Comparison of ENCODE assay signal across 34 cellular contexts in genomic region chr14:50156111-50156510, GRCh38. TPM values are rescaled to one million over a fixed set of nuclear protein-coding genes. Genes with fewer than 3 reads are reported as not detected.
"Had no signal": no experiment of that assay in that cellular context is flagged by ENCODE, and none has a peak within 500 bp of the region (broad histone marks: within the 10 kb centered on the region; RNA-seq: fewer than 3 reads in every experiment).

No MANE protein-coding gene starts in this region.

- H3K27me3 Mint-ChIP-seq: activated CD4-positive, alpha-beta memory T cell treated with anti-CD3 and anti-CD28 coated beads, Interleukin-2, amount 10 ng/mL, durations not matched to agents 7 days and 5 days; activated CD8-positive, alpha-beta memory T cell treated with anti-CD3 and anti-CD28 coated beads, Interleukin-2, amount 10 ng/mL, durations not matched to agents 7 days and 5 days; activated naive CD4-positive, alpha-beta T cell treated with anti-CD3 and anti-CD28 coated beads, Interleukin-2, amount 50 U/mL, for 24 hours; activated naive CD8-positive, alpha-beta T cell treated with anti-CD3 and anti-CD28 coated beads, Interleukin-2, amount 10 ng/mL, durations not matched to agents 7 days and 5 days had no signal

- H3K4me1 ChIP-seq: ascending aorta, Peyer's patch had no signal

- H3K27me3 ChIP-seq: ascending aorta, cardiac muscle cell, Peyer's patch had no signal

- FAIRE-seq: K562 had no signal

- H3K27ac Mint-ChIP-seq: activated CD4-positive, alpha-beta memory T cell treated with anti-CD3 and anti-CD28 coated beads, Interleukin-2, amount 10 ng/mL, durations not matched to agents 7 days and 5 days; activated CD8-positive, alpha-beta memory T cell treated with anti-CD3 and anti-CD28 coated beads, Interleukin-2, amount 10 ng/mL, durations not matched to agents 7 days and 5 days; activated naive CD4-positive, alpha-beta T cell treated with anti-CD3 and anti-CD28 coated beads, Interleukin-2, amount 50 U/mL, for 24 hours; activated naive CD8-positive, alpha-beta T cell treated with anti-CD3 and anti-CD28 coated beads, Interleukin-2, amount 10 ng/mL, durations not matched to agents 7 days and 5 days; activated T-helper 2 cell treated with anti-CD3 and anti-CD28 coated beads, Interferon-gamma antibody, Interleukin-2, Interleukin-4, amounts not matched to agents 10 μg/mL and 5 μg/mL and 100 μg/mL, durations not matched to agents 14 hours and 24 hours and 36 hours had no signal

- H3K27ac ChIP-seq: ascending aorta, cardiac muscle cell, Peyer's patch, WERI-Rb-1 had no signal

- H3K9me3 Mint-ChIP-seq: activated CD4-positive, alpha-beta memory T cell treated with anti-CD3 and anti-CD28 coated beads, Interleukin-2, amount 10 ng/mL, durations not matched to agents 7 days and 5 days; activated naive CD4-positive, alpha-beta T cell treated with anti-CD3 and anti-CD28 coated beads, Interleukin-2, amount 50 U/mL, for 24 hours; activated naive CD8-positive, alpha-beta T cell treated with anti-CD3 and anti-CD28 coated beads, Interleukin-2, amount 10 ng/mL, durations not matched to agents 7 days and 5 days; activated T-helper 2 cell treated with anti-CD3 and anti-CD28 coated beads, Interferon-gamma antibody, Interleukin-2, Interleukin-4, amounts not matched to agents 10 μg/mL and 5 μg/mL and 100 μg/mL, durations not matched to agents 14 hours and 24 hours and 36 hours had no signal

- H3K4me3 Mint-ChIP-seq: activated CD4-positive, alpha-beta memory T cell treated with anti-CD3 and anti-CD28 coated beads, Interleukin-2, amount 10 ng/mL, durations not matched to agents 7 days and 5 days; activated CD8-positive, alpha-beta memory T cell treated with anti-CD3 and anti-CD28 coated beads, Interleukin-2, amount 10 ng/mL, durations not matched to agents 7 days and 5 days; activated naive CD4-positive, alpha-beta T cell treated with anti-CD3 and anti-CD28 coated beads, Interleukin-2, amount 50 U/mL, for 24 hours; activated naive CD8-positive, alpha-beta T cell treated with anti-CD3 and anti-CD28 coated beads, Interleukin-2, amount 10 ng/mL, durations not matched to agents 7 days and 5 days had no signal

- ATAC-seq: activated CD8-positive, alpha-beta memory T cell treated with anti-CD3 and anti-CD28 coated beads, Interleukin-2, amount 10 ng/mL, durations not matched to agents 7 days and 5 days; K562; Right ventricle myocardium inferior; SK-N-SH treated with all-trans-retinoic acid at 6 μM for 48 hours had no signal

- H3K9me3 ChIP-seq: ascending aorta, Peyer's patch had no signal

- H3K4me1 Mint-ChIP-seq: activated CD4-positive, alpha-beta memory T cell treated with anti-CD3 and anti-CD28 coated beads, Interleukin-2, amount 10 ng/mL, durations not matched to agents 7 days and 5 days; activated CD8-positive, alpha-beta memory T cell treated with anti-CD3 and anti-CD28 coated beads, Interleukin-2, amount 10 ng/mL, durations not matched to agents 7 days and 5 days; activated naive CD4-positive, alpha-beta T cell treated with anti-CD3 and anti-CD28 coated beads, Interleukin-2, amount 50 U/mL, for 24 hours; activated naive CD8-positive, alpha-beta T cell treated with anti-CD3 and anti-CD28 coated beads, Interleukin-2, amount 10 ng/mL, durations not matched to agents 7 days and 5 days had no signal

- H3K4me3 ChIP-seq: ascending aorta, cardiac muscle cell, K562, Peyer's patch had no signal

- DNase-seq: activated CD4-positive, alpha-beta memory T cell treated with anti-CD3 and anti-CD28 coated beads, Interleukin-2, amount 10 ng/mL, durations not matched to agents 7 days and 5 days; activated CD4-positive, alpha-beta T cell treated with anti-CD3 and anti-CD28 coated beads for 1 hour; activated CD4-positive, alpha-beta T cell treated with anti-CD3 and anti-CD28 coated beads for 48 hours; activated CD4-positive, CD25-positive, alpha-beta regulatory T cell; activated CD8-positive, alpha-beta memory T cell treated with anti-CD3 and anti-CD28 coated beads for 24 hours; activated CD8-positive, alpha-beta memory T cell treated with anti-CD3 and anti-CD28 coated beads, Interleukin-2, amount 10 ng/mL, durations not matched to agents 7 days and 5 days; activated CD8-positive, alpha-beta memory T cell treated with anti-CD3 and anti-CD28 coated beads, Interleukin-2, amount 50 U/mL, for 48 hours; activated gamma-delta T cell; activated naive CD4-positive, alpha-beta T cell treated with Interleukin-2 at 50 U/mL for 16 hours; activated naive CD8-positive, alpha-beta T cell treated with anti-CD3 and anti-CD28 coated beads, Interleukin-2, amount 10 ng/mL, durations not matched to agents 7 days and 5 days; activated T-cell treated with anti-CD3 and anti-CD28 coated beads, Interleukin-2, amount 50 U/mL, for 1 hour; amygdala; NCI-H1092 treated with DMSO at 0.1 percent for 48 hours; NCI-H1417; NCI-H146; NCI-H187 treated with DMSO at 0.1 percent for 48 hours; NCI-H2081; NCI-H345; NCI-H524 treated with DMSO at 0.1 percent for 48 hours; Peyer's patch; RPMI8226; SIG-M5; SW 1271; T-helper 1 cell; T-helper 2 cell; T-helper 9 cell; WERI-Rb-1 had no signal

RNA-seq across cellular contexts. Expression of gene VCPKMT, which starts 39.7 kb away (rescaled TPM):
- total RNA-seq: ascending aorta had no signal
